ENCODE assay signal across 9 cellular contexts in genomic region chr7:75663302-75663907, GRCh38.
DNase-seq lines count a peak whose midpoint lies in the region; ATAC-seq and TF ChIP-seq lines count a peak whose summit lies in the region.
"Had no signal": no experiment of that assay in that cellular context is flagged by ENCODE, and none has a peak within 500 bp of the region (broad histone marks: within the 10 kb centered on the region; RNA-seq: fewer than 3 reads in every experiment).

No MANE protein-coding gene starts in this region.

- H3K27me3 ChIP-seq in tibial artery, result no peaks in the 10 kb centered on the region

- peaks cover 0 to 56% (median 27%) of the 10 kb centered on the region in 4 donors for H3K4me1 ChIP-seq in tibial artery

- H3K27ac Mint-ChIP-seq in naive B cell, result peak overlapping the region; percentile 65 to 96 (median 88)

- no peak overlapping the region for H3K4me3 ChIP-seq in tibial artery

- no peaks in the 10 kb centered on the region for H3K9me3 ChIP-seq in tibial artery

- no peaks in the 10 kb centered on the region for H3K36me3 ChIP-seq in tibial artery

- H3K27ac ChIP-seq in tibial artery, result no peak overlapping the region

- H3K4me3 Mint-ChIP-seq in naive B cell, result peak overlapping the region in 6 of 8 donors; percentile 17 to 67 (median 56)

- intact Hi-C loops in tibial artery (cut with DNase I; ENCODE audit: low total_unique reads), result no loop called here

- ATAC-seq in GM18870 (IDR thresholded peaks at IDR 0.05; ENCODE audit: unreplicated experiment) (peak; percentile 43), HG02571 (IDR thresholded peaks at IDR 0.05; ENCODE audit: unreplicated experiment) (peak; percentile 41), HG03558 (IDR thresholded peaks at IDR 0.05; ENCODE audit: extremely low read depth, unreplicated experiment) (peak; percentile 13), naive B cell (ENCODE audit: low read depth in 2 of 2) (peak; percentile 17 to 26)

- no peak for DNase-seq in naive B cell
- no peak for DNase-seq in activated gamma-delta T cell (lab: John Stamatoyannopoulos, UW)
- DNase-seq in tibial artery, result no peak
- no peak for DNase-seq in occipital lobe (lab: John Stamatoyannopoulos, UW)
- no peak for DNase-seq in 8988T
- DNase-seq: NCI-H2171 had no signal

- peaks cover 18 to 21% (median 20%) of the 10 kb centered on the region in 3 donors for H3K4me1 Mint-ChIP-seq in naive B cell

- H3K9me3 Mint-ChIP-seq in naive B cell, result no peaks in the 10 kb centered on the region

- no peaks in the 10 kb centered on the region for H3K27me3 Mint-ChIP-seq in naive B cell

- TF ChIP-seq CTCF in tibial artery (IDR thresholded peaks at IDR 0.05), result no peak

- H3K36me3 Mint-ChIP-seq in naive B cell, result no peaks in the 10 kb centered on the region
